8 cellular contexts compared by ENCODE assay signal in genomic region chr4:131975276-131976132, GRCh38.
DNase-seq lines count a peak whose midpoint lies in the region; ATAC-seq, FAIRE-seq and TF ChIP-seq lines count a peak whose summit lies in the region.
"Not testable (repeated sequence)": the region's sequence is repeated elsewhere in the genome, so short reads cannot be mapped to it uniquely, and the experiment has no call there.

No MANE protein-coding gene starts in this region.

- H3K9ac ChIP-seq in GM12878 (ENCODE audit: control insufficient read depth, insufficient read depth, low read length): peak overlapping the region; percentile 39

- not testable (repeated sequence) for FAIRE-seq in GM12878 (lab: Jason Lieb, UNC)

- RAD21 ChIA-PET in GM12878 (lab: Charles Lee; ENCODE audit: unreplicated experiment): not testable (repeated sequence)

- not testable (repeated sequence) for H3K27ac ChIP-seq in GM12878 (ENCODE audit: control insufficient read depth, insufficient read depth); left lung; aorta (ENCODE audit: low read depth in 1 of 2, low read length in 2 of 2)

- peak overlapping the region; percentile 92; the same call in 1 of the 2 replicates for H3K4me3 ChIP-seq in GM08714 (ENCODE audit: low read length)
- peak overlapping the region; percentile 57; the same call in 1 of the 2 replicates for H3K4me3 ChIP-seq in GM12878
- peak overlapping the region in 1 of 2 donors; percentile 13 for H3K4me3 ChIP-seq in left lung
- peak overlapping the region; percentile 20 for H3K4me3 ChIP-seq in retinal pigment epithelial cell (ENCODE audit: low read length)
- not testable (repeated sequence) for H3K4me3 ChIP-seq in aorta (ENCODE audit: low read length in 2 of 2)

- 81% methylated on average over 46 of the region's 63 CpGs for WGBS in GM12878 (ENCODE audit: insufficient coverage, insufficient replicate concordance, low lambda C conversion rate, missing lambda C conversion rate)
- WGBS in aorta, 2 donors: 46 to 69% methylated on average over 63 of the region's 63 CpGs

- peak overlapping the region; percentile 44 for H2AFZ ChIP-seq in GM12878 (ENCODE audit: control insufficient read depth, low read depth, low read length)

- in situ Hi-C loops in GM12878 (cut with MboI): not testable (repeated sequence)

- H3K27me3 ChIP-seq in GM12878 (replicated peaks in 1 of 2; ENCODE audit: control insufficient read depth in 2 of 2, insufficient read depth in 2 of 2, low read length in 1 of 2); left lung; aorta (ENCODE audit: control insufficient read depth in 1 of 2, insufficient read depth in 2 of 2, low read length in 1 of 2): not testable (repeated sequence)

- H3K4me1 Mint-ChIP-seq in activated T-cell treated with anti-CD3 and anti-CD28 coated beads, Interleukin-2, amount 50 U/mL, for 4 hours (ENCODE audit: low read depth): not testable (repeated sequence)

- SMC1A ChIA-PET in GM12878 (lab: Charles Lee; ENCODE audit: uncharacterized antibody, unreplicated experiment): not testable (repeated sequence)

- TF ChIP-seq POLR2A in GM12878 (IDR thresholded peaks at IDR 0.05; ENCODE audit: low read depth, low read length): not testable (repeated sequence)

- not testable (repeated sequence) for H3K9me3 ChIP-seq in GM12878 (replicated peaks; ENCODE audit: control insufficient read depth, insufficient read depth, low read length); aorta (ENCODE audit: control insufficient read depth, low read length)
- H3K9me3 ChIP-seq in left lung: peaks cover 0 to 32% of the 10 kb centered on the region in 2 donors

- H3K27me3 Mint-ChIP-seq in activated T-cell treated with anti-CD3 and anti-CD28 coated beads, Interleukin-2, amount 50 U/mL, for 4 hours (ENCODE audit: low read depth): not testable (repeated sequence)

- not testable (repeated sequence) for H3K4me1 ChIP-seq in GM12878 (ENCODE audit: control insufficient read depth, insufficient read depth, low read length); left lung; aorta (ENCODE audit: control insufficient read depth in 1 of 2, insufficient read depth in 2 of 2, low read length in 2 of 2)

- POLR2A ChIA-PET in GM12878 (lab: Charles Lee): not testable (repeated sequence)

- CTCF ChIA-PET in GM12878 (lab: Yijun Ruan, JAX): not testable (repeated sequence)

- H3K36me3 Mint-ChIP-seq in activated T-cell treated with anti-CD3 and anti-CD28 coated beads, Interleukin-2, amount 50 U/mL, for 4 hours (ENCODE audit: insufficient read depth): not testable (repeated sequence)

- BruUV-seq in GM12878 (replicated peaks; lab: Mats Ljungman, UMichigan): not testable (repeated sequence)

- not testable (repeated sequence) for H3K79me2 ChIP-seq in GM12878 (ENCODE audit: control insufficient read depth, insufficient read depth, low read length)

- intact Hi-C loops in GM12878 (cut with micrococcal nuclease; ENCODE audit: unreplicated experiment); left lung (cut with DNase I); aorta (cut with DNase I): not testable (repeated sequence)

- H3K36me3 ChIP-seq in GM12878 (ENCODE audit: control insufficient read depth in 2 of 2, insufficient read depth in 2 of 2, low read length in 1 of 2); left lung; aorta (ENCODE audit: control insufficient read depth in 1 of 2, insufficient read depth in 2 of 2, low read length in 1 of 2): not testable (repeated sequence)

- not testable (repeated sequence) for ATAC-seq in activated T-cell treated with anti-CD3 and anti-CD28 coated beads, Interleukin-2, amount 50 U/mL, for 4 hours; GM12878; aorta (ENCODE audit: low FRiP score)
- ATAC-seq in left lung: peak; percentile 49

- H4K20me1 ChIP-seq in GM12878 (ENCODE audit: control insufficient read depth, insufficient read depth): not testable (repeated sequence)

- peak overlapping the region; percentile 49 for H3K4me3 Mint-ChIP-seq in activated T-cell treated with anti-CD3 and anti-CD28 coated beads, Interleukin-2, amount 50 U/mL, for 4 hours

- not testable (repeated sequence) for TF ChIP-seq EP300 in GM12878 (IDR thresholded peaks at IDR 0.05; ENCODE audit: borderline replicate concordance in 1 of 2, control insufficient read depth in 1 of 2, low read depth in 2 of 2, low read length in 2 of 2)

- DNase-seq in OCI-M1 (lab: John Stamatoyannopoulos, UW) (peak; percentile 70), fibroblast of gingiva (ENCODE audit: low read depth) (peak; percentile 3), left lung (peak in 1 of 2 donors; percentile 61), aorta (peak; percentile 29 to 61)
- DNase-seq in activated T-cell treated with anti-CD3 and anti-CD28 coated beads, Interleukin-2, amount 50 U/mL, for 4 hours; GM12878 (ENCODE audit: low read depth, low spot score); retinal pigment epithelial cell (ENCODE audit: low read depth): not testable (repeated sequence)

- TF ChIP-seq RAD21 in GM12878 (IDR thresholded peaks at IDR 0.05; ENCODE audit: insufficient read depth, low read depth, low read length): not testable (repeated sequence)

- not testable (repeated sequence) for TF ChIP-seq CTCF in GM12878 (IDR thresholded peaks at IDR 0.05 in 2 of 3, conservative IDR thresholded peaks at IDR 0.05 in 1 of 3; ENCODE audit: control insufficient read depth in 2 of 3, extremely low read depth in 1 of 3, insufficient read depth in 1 of 3, low read depth in 3 of 3, low read length in 3 of 3); left lung (IDR thresholded peaks at IDR 0.05); retinal pigment epithelial cell (conservative IDR thresholded peaks at IDR 0.05; ENCODE audit: low read depth, low read length)

- not testable (repeated sequence) for H3K4me2 ChIP-seq in GM12878 (ENCODE audit: control insufficient read depth, insufficient read depth)

- H3K9me3 Mint-ChIP-seq in activated T-cell treated with anti-CD3 and anti-CD28 coated beads, Interleukin-2, amount 50 U/mL, for 4 hours: peaks cover 14% of the 10 kb centered on the region
